In genomic region chrX:27555514-27555913, GRCh38 we compare ENCODE assay signal across 10 cellular contexts. TPM values are rescaled to one million over a fixed set of nuclear protein-coding genes. Genes with fewer than 3 reads are reported as not detected.
A peak's percentile ranks its signal among the peaks of the same experiment; 100 is the strongest.
DNase-seq lines count a peak whose midpoint lies in the region; FAIRE-seq and TF ChIP-seq lines count a peak whose summit lies in the region.
"Had no signal": no experiment of that assay in that cellular context is flagged by ENCODE, and none has a peak within 500 bp of the region (broad histone marks: within the 10 kb centered on the region; RNA-seq: fewer than 3 reads in every experiment).

No MANE protein-coding gene starts in this region.

- FAIRE-seq in H54 (lab: Jason Lieb, UNC), result no peak

- no peaks in the 10 kb centered on the region for H3K9me3 ChIP-seq in AG04450 (ENCODE audit: control insufficient read depth, insufficient read depth, low read length)
- H3K9me3 ChIP-seq: thoracic aorta had no signal

- H3K27ac ChIP-seq in AG04450 (ENCODE audit: low read depth, low read length), result no peak overlapping the region
- H3K27ac ChIP-seq: thoracic aorta had no signal

- CTCF ChIA-PET in AG04450 (lab: Charles Lee), result interaction anchor here (0.9 to 4.0 kb wide), 7 partner anchors 10 to 1023 kb away, joined by 3 to 38 read pairs (median 4); no protein-coding TSS in a partner anchor

- TF ChIP-seq POLR2A in H54 (IDR thresholded peaks at IDR 0.05; ENCODE audit: low read depth, low read length), result no peak

- H3K27me3 ChIP-seq in AG04450 (ENCODE audit: control insufficient read depth, insufficient read depth, low read length), result no peaks in the 10 kb centered on the region

- DNase-seq in AG04450 (ENCODE audit: low read depth, low spot score), result no peak
- peak; percentile 0 for DNase-seq in H54 (ENCODE audit: insufficient read length, low spot score)
- DNase-seq in RKO (ENCODE audit: low spot score), result peak; percentile 52
- peak; percentile 21 for DNase-seq in glomerular visceral epithelial cell (ENCODE audit: extremely low spot score)
- DNase-seq in GOT3 (lab: John Stamatoyannopoulos, UW), result no peak
- no peak for DNase-seq in cerebellar cortex (ENCODE audit: low spot score)
- no peak for DNase-seq in islet precursor cell
- DNase-seq in cerebellar nuclear complex (lab: John Stamatoyannopoulos, UW), result no peak
- DNase-seq: NCI-H1436 had no signal

- POLR2A ChIA-PET in AG04450 (lab: Yijun Ruan, JAX), result no interaction called here

- H3K4me3 ChIP-seq in AG04450 (ENCODE audit: low read depth, low read length), result no peak overlapping the region
- H3K4me3 ChIP-seq: thoracic aorta had no signal

- TF ChIP-seq CTCF in AG04450 (IDR thresholded peaks at IDR 0.05; ENCODE audit: low read depth, low read length), result peak; percentile 65

RNA-seq across cellular contexts. Expression of gene DCAF8L2, which starts 34.6 kb away (rescaled TPM):
- not detected in 2 replicates for polyA plus RNA-seq in AG04450 (2011; rRNA removed)
- not detected in 2 replicates for polyA minus RNA-seq in AG04450 (2011; rRNA and poly(A)+ RNA removed)

Comparison
In these comparisons a context has a peak if more than half of its experiments do, and no peak if none do; other contexts are left out.
1. DNase-seq: peak in H54 (single experiment), RKO (single experiment) and glomerular visceral epithelial cell (single experiment); none in AG04450 (single experiment), GOT3 (single experiment), cerebellar cortex (single experiment), islet precursor cell (single experiment) and cerebellar nuclear complex (0 of 2).